In genomic region chr20:63060057-63060991, GRCh38 we compare ENCODE assay signal across 12 cellular contexts. TPM values are rescaled to one million over a fixed set of nuclear protein-coding genes. Genes with fewer than 3 reads are reported as not detected.
DNase-seq lines count a peak whose midpoint lies in the region; ATAC-seq and TF ChIP-seq lines count a peak whose summit lies in the region.
"Had no signal": no experiment of that assay in that cellular context is flagged by ENCODE, and none has a peak within 500 bp of the region (broad histone marks: within the 10 kb centered on the region; RNA-seq: fewer than 3 reads in every experiment).

No MANE protein-coding gene starts in this region.

- H3K27me3 ChIP-seq in BLaER1 treated with 17β-estradiol and CSF1 and Interleukin-3, amounts not matched to agents 10 nM and 100 nM: no peaks in the 10 kb centered on the region
- no peaks in the 10 kb centered on the region for H3K27me3 ChIP-seq in right lobe of liver
- H3K27me3 ChIP-seq in effector memory CD4-positive, alpha-beta T cell (replicated peaks; ENCODE audit: control insufficient read depth, insufficient read depth, low read length, poor library complexity, severe bottlenecking): peaks cover 9% of the 10 kb centered on the region

- H3K9ac ChIP-seq in BLaER1 treated with 17β-estradiol and CSF1 and Interleukin-3, amounts not matched to agents 10 nM and 100 nM: peak overlapping the region; percentile 2 to 70 (median 54); a peak in 17 of 22 replicates

- H3K9me3 ChIP-seq in BLaER1 treated with 17β-estradiol and CSF1 and Interleukin-3, amounts not matched to agents 10 nM and 100 nM (replicated peaks in 1 of 11): no peaks in the 10 kb centered on the region
- H3K9me3 ChIP-seq in right lobe of liver: no peaks in the 10 kb centered on the region
- H3K9me3 ChIP-seq in effector memory CD4-positive, alpha-beta T cell (ENCODE audit: control insufficient read depth, low read length): no peaks in the 10 kb centered on the region
- H3K9me3 ChIP-seq: upper lobe of left lung had no signal

- CTCF ChIA-PET in WTC11 (lab: Charles Lee): interaction anchor here (1.4 to 1.7 kb wide), 2 partner anchors 107 to 170 kb away, joined by 3 read pairs; no protein-coding TSS in a partner anchor

- peaks cover 0 to 8% (median 0%) of the 10 kb centered on the region in 11 experiments; a peak in 3 of 22 replicates for H4K20me1 ChIP-seq in BLaER1 treated with 17β-estradiol and CSF1 and Interleukin-3, amounts not matched to agents 10 nM and 100 nM

- peak overlapping the region; percentile 54 to 87 (median 83) for H3K4me2 ChIP-seq in BLaER1 treated with 17β-estradiol and CSF1 and Interleukin-3, amounts not matched to agents 10 nM and 100 nM

- no peaks in the 10 kb centered on the region; the same call in 1 of the 2 replicates for H3K36me3 Mint-ChIP-seq in WTC11
- H3K36me3 Mint-ChIP-seq: brain had no signal

- DNase-seq in HK-2 (ENCODE audit: unreplicated experiment): peak; percentile 88
- DNase-seq in WTC11 (ENCODE audit: low spot score): peak; percentile 11
- peak; percentile 14 to 41 (median 34) for DNase-seq in right lobe of liver
- DNase-seq in NCI-H2029 treated with DMSO at 0.1 percent for 48 hours (lab: John Stamatoyannopoulos, UW): no peak
- no peak for DNase-seq in iPS-NIHi11 (ENCODE audit: low spot score)
- no peak for DNase-seq in effector memory CD4-positive, alpha-beta T cell
- DNase-seq: GOT3 had no signal

- no peak for TF ChIP-seq POLR2A in right lobe of liver (IDR thresholded peaks at IDR 0.05)

- no peaks in the 10 kb centered on the region for H3K4me1 Mint-ChIP-seq in WTC11

- no peak overlapping the region for H3K27ac Mint-ChIP-seq in WTC11
- H3K27ac Mint-ChIP-seq: T-helper 1 cell treated with Interleukin-12 subunit alpha and Interleukin-12 subunit beta and Interleukin-4 antibody, amounts not matched to agents 30 μg/mL and 1 μg/mL, for 36 hours had no signal

- H3K4me3 Mint-ChIP-seq in WTC11: no peak overlapping the region
- H3K4me3 Mint-ChIP-seq: T-helper 1 cell treated with Interleukin-12 subunit alpha and Interleukin-12 subunit beta and Interleukin-4 antibody, amounts not matched to agents 30 μg/mL and 1 μg/mL, for 36 hours had no signal

- peak overlapping the region in 3 of 10 experiments; percentile 9 to 24 (median 10); a peak in 4 of 20 replicates for H3K4me3 ChIP-seq in BLaER1 treated with 17β-estradiol and CSF1 and Interleukin-3, amounts not matched to agents 10 nM and 100 nM
- H3K4me3 ChIP-seq in right lobe of liver: no peak overlapping the region
- no peak overlapping the region for H3K4me3 ChIP-seq in effector memory CD4-positive, alpha-beta T cell (ENCODE audit: insufficient read depth, low read depth, low read length, poor library complexity, severe bottlenecking)
- H3K4me3 ChIP-seq: upper lobe of left lung had no signal

- H3K36me3 ChIP-seq in BLaER1 treated with 17β-estradiol and CSF1 and Interleukin-3, amounts not matched to agents 10 nM and 100 nM: no peaks in the 10 kb centered on the region
- H3K36me3 ChIP-seq in right lobe of liver: no peaks in the 10 kb centered on the region
- H3K36me3 ChIP-seq in effector memory CD4-positive, alpha-beta T cell (ENCODE audit: control insufficient read depth, insufficient read depth, low read length): no peaks in the 10 kb centered on the region
- H3K36me3 ChIP-seq: upper lobe of left lung had no signal

- peaks cover 19 to 80% (median 67%) of the 10 kb centered on the region in 10 experiments for H3K4me1 ChIP-seq in BLaER1 treated with 17β-estradiol and CSF1 and Interleukin-3, amounts not matched to agents 10 nM and 100 nM
- H3K4me1 ChIP-seq in right lobe of liver: peaks cover 0 to 6% (median 0%) of the 10 kb centered on the region in 4 donors
- H3K4me1 ChIP-seq in effector memory CD4-positive, alpha-beta T cell (ENCODE audit: control insufficient read depth, insufficient read depth, low read length, poor library complexity, severe bottlenecking): no peaks in the 10 kb centered on the region

- intact Hi-C loops in right lobe of liver (cut with DNase I): loop anchor here in 1 of 2 donors (5.0 kb wide), 1 partner anchor 117 kb away; no protein-coding TSS in a partner anchor

- POLR2A ChIA-PET in WTC11 (lab: Charles Lee): no interaction called here

- no peak for ATAC-seq in WTC11
- no peak for ATAC-seq in right lobe of liver
- ATAC-seq in HG03108 (IDR thresholded peaks at IDR 0.05; ENCODE audit: unreplicated experiment): no peak

- H3K27me3 Mint-ChIP-seq in WTC11 (ENCODE audit: low read depth): no peaks in the 10 kb centered on the region

- TF ChIP-seq CTCF in WTC11 (IDR thresholded peaks at IDR 0.05) (no peak), right lobe of liver (IDR thresholded peaks at IDR 0.05) (no peak)

- WGBS in right lobe of liver (ENCODE audit: insufficient coverage, low coverage, low lambda C conversion rate, missing lambda C conversion rate): 38% methylated on average over 12 of the region's 23 CpGs

- H3K27ac ChIP-seq in BLaER1 treated with 17β-estradiol and CSF1 and Interleukin-3, amounts not matched to agents 10 nM and 100 nM: peak overlapping the region in 9 of 11 experiments; percentile 35 to 74 (median 66); a peak in 18 of 22 replicates
- no peak overlapping the region for H3K27ac ChIP-seq in right lobe of liver
- no peak overlapping the region for H3K27ac ChIP-seq in effector memory CD4-positive, alpha-beta T cell (ENCODE audit: insufficient read depth, low read length, poor library complexity, severe bottlenecking)
- H3K27ac ChIP-seq: upper lobe of left lung had no signal

- H3K9me3 Mint-ChIP-seq in WTC11: peaks cover 11% of the 10 kb centered on the region

TF ChIP-seq in WTC11, 78 proteins besides CTCF, POLR2A, EP300 and RAD21 (continues in another document):
- TF ChIP-seq ARID4B (CRISPR knock-in tag; IDR thresholded peaks at IDR 0.05; ENCODE audit: borderline replicate concordance) (no peak), ZBTB21 (CRISPR knock-in tag; IDR thresholded peaks at IDR 0.05; ENCODE audit: borderline replicate concordance) (no peak), ESRRA (CRISPR knock-in tag; IDR thresholded peaks at IDR 0.05; ENCODE audit: borderline replicate concordance) (no peak), MXD4 (CRISPR knock-in tag; IDR thresholded peaks at IDR 0.05; ENCODE audit: borderline replicate concordance) (no peak)
- TF ChIP-seq, protein P1, sequence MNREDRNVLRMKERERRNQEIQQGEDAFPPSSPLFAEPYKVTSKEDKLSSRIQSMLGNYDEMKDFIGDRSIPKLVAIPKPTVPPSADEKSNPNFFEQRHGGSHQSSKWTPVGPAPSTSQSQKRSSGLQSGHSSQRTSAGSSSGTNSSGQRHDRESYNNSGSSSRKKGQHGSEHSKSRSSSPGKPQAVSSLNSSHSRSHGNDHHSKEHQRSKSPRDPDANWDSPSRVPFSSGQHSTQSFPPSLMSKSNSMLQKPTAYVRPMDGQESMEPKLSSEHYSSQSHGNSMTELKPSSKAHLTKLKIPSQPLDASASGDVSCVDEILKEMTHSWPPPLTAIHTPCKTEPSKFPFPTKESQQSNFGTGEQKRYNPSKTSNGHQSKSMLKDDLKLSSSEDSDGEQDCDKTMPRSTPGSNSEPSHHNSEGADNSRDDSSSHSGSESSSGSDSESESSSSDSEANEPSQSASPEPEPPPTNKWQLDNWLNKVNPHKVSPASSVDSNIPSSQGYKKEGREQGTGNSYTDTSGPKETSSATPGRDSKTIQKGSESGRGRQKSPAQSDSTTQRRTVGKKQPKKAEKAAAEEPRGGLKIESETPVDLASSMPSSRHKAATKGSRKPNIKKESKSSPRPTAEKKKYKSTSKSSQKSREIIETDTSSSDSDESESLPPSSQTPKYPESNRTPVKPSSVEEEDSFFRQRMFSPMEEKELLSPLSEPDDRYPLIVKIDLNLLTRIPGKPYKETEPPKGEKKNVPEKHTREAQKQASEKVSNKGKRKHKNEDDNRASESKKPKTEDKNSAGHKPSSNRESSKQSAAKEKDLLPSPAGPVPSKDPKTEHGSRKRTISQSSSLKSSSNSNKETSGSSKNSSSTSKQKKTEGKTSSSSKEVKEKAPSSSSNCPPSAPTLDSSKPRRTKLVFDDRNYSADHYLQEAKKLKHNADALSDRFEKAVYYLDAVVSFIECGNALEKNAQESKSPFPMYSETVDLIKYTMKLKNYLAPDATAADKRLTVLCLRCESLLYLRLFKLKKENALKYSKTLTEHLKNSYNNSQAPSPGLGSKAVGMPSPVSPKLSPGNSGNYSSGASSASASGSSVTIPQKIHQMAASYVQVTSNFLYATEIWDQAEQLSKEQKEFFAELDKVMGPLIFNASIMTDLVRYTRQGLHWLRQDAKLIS (CRISPR knock-in tag; IDR thresholded peaks at IDR 0.05; ENCODE audit: borderline replicate concordance): no peak

RNA-seq across cellular contexts. Expression of gene BHLHE23, which starts 53.6 kb away (rescaled TPM):
- total RNA-seq in WTC11 (2021) (0.57 to 1.3 TPM (median 0.66 TPM) in 3 replicates), right lobe of liver (not detected)
- total RNA-seq: upper lobe of left lung had no signal

Comparison
In these comparisons a context has a peak if more than half of its experiments do, and no peak if none do; other contexts are left out.
1. H3K27ac ChIP-seq: peak in BLaER1 treated with 17β-estradiol and CSF1 and Interleukin-3, amounts not matched to agents 10 nM and 100 nM (9 of 11); none in right lobe of liver (0 of 3) and effector memory CD4-positive, alpha-beta T cell (single experiment).
2. DNase-seq: peak in HK-2 (single experiment), WTC11 (single experiment) and right lobe of liver (3 of 3); none in NCI-H2029 treated with DMSO at 0.1 percent for 48 hours (single experiment), iPS-NIHi11 (single experiment) and effector memory CD4-positive, alpha-beta T cell (0 of 3).